In genomic region chr18:54184836-54185235, GRCh38 we compare ENCODE assay signal across 16 cellular contexts. TPM values are rescaled to one million over a fixed set of nuclear protein-coding genes. Genes with fewer than 3 reads are reported as not detected.
DNase-seq lines count a peak whose midpoint lies in the region; ATAC-seq and TF ChIP-seq lines count a peak whose summit lies in the region.
"Had no signal": no experiment of that assay in that cellular context is flagged by ENCODE, and none has a peak within 500 bp of the region (broad histone marks: within the 10 kb centered on the region; RNA-seq: fewer than 3 reads in every experiment).

No MANE protein-coding gene starts in this region.

- H3K27me3 ChIP-seq in left ventricle myocardium inferior (ENCODE audit: low read depth): no peaks in the 10 kb centered on the region

- H3K27ac Mint-ChIP-seq in activated CD4-positive, alpha-beta T cell treated with anti-CD3 and anti-CD28 coated beads, Interleukin-2, amount 10 ng/mL, durations not matched to agents 24 days and 14 days: peak overlapping the region; percentile 45
- H3K27ac Mint-ChIP-seq in activated CD4-positive, alpha-beta T cell treated with anti-CD3 and anti-CD28 coated beads for 36 hours: no peak overlapping the region
- peak overlapping the region; percentile 77 for H3K27ac Mint-ChIP-seq in central memory CD8-positive, alpha-beta T cell (ENCODE audit: low read depth)
- H3K27ac Mint-ChIP-seq: H9 had no signal

- no peak overlapping the region for H3K27ac ChIP-seq in left ventricle myocardium inferior (replicated peaks)
- H3K27ac ChIP-seq: 22Rv1, PC-9 had no signal

- H3K9me3 ChIP-seq in left ventricle myocardium inferior (replicated peaks): no peaks in the 10 kb centered on the region

- H3K36me3 ChIP-seq in left ventricle myocardium inferior: peaks cover 44% of the 10 kb centered on the region

- H3K36me3 Mint-ChIP-seq in activated CD4-positive, alpha-beta T cell treated with anti-CD3 and anti-CD28 coated beads, Interleukin-2, amount 10 ng/mL, durations not matched to agents 24 days and 14 days (ENCODE audit: low read depth): peaks cover 37% of the 10 kb centered on the region
- H3K36me3 Mint-ChIP-seq in activated CD4-positive, alpha-beta T cell treated with anti-CD3 and anti-CD28 coated beads for 36 hours (ENCODE audit: low read depth): peaks cover 20% of the 10 kb centered on the region
- peaks cover 9% of the 10 kb centered on the region for H3K36me3 Mint-ChIP-seq in central memory CD8-positive, alpha-beta T cell (ENCODE audit: insufficient read depth)

- CTCF ChIA-PET in activated CD4-positive, alpha-beta T cell treated with anti-CD3 and anti-CD28 coated beads for 36 hours (lab: Charles Lee): interaction anchor here (1.1 kb wide), 1 partner anchor 38 kb away, joined by 5 read pairs; no protein-coding TSS in a partner anchor

- POLR2A ChIA-PET in activated CD4-positive, alpha-beta T cell treated with anti-CD3 and anti-CD28 coated beads for 36 hours (lab: Charles Lee): no interaction called here

- no peaks in the 10 kb centered on the region for H3K27me3 Mint-ChIP-seq in activated CD4-positive, alpha-beta T cell treated with anti-CD3 and anti-CD28 coated beads, Interleukin-2, amount 10 ng/mL, durations not matched to agents 24 days and 14 days
- H3K27me3 Mint-ChIP-seq in activated CD4-positive, alpha-beta T cell treated with anti-CD3 and anti-CD28 coated beads for 36 hours: no peaks in the 10 kb centered on the region
- no peaks in the 10 kb centered on the region for H3K27me3 Mint-ChIP-seq in central memory CD8-positive, alpha-beta T cell

- TF ChIP-seq CTCF in left ventricle myocardium inferior (IDR thresholded peaks at IDR 0.05; ENCODE audit: borderline replicate concordance): no peak

- H3K4me3 ChIP-seq in left ventricle myocardium inferior: no peak overlapping the region
- H3K4me3 ChIP-seq: PC-9 had no signal

- no peak for ATAC-seq in activated CD4-positive, alpha-beta T cell treated with anti-CD3 and anti-CD28 coated beads for 36 hours
- ATAC-seq in GM21390 (IDR thresholded peaks at IDR 0.05; ENCODE audit: unreplicated experiment): peak; percentile 39
- ATAC-seq in HG03095 (IDR thresholded peaks at IDR 0.05; ENCODE audit: unreplicated experiment): peak; percentile 51
- ATAC-seq in central memory CD8-positive, alpha-beta T cell (replicated peaks; ENCODE audit: extremely low read depth, poor library complexity, severe bottlenecking): no peak

- H3K4me1 ChIP-seq in left ventricle myocardium inferior: no peaks in the 10 kb centered on the region

- DNase-seq in activated CD4-positive, alpha-beta T cell treated with anti-CD3 and anti-CD28 coated beads, Interleukin-2, amount 10 ng/mL, durations not matched to agents 24 days and 14 days: no peak
- no peak for DNase-seq in activated CD4-positive, alpha-beta T cell treated with anti-CD3 and anti-CD28 coated beads for 36 hours
- no peak for DNase-seq in central memory CD8-positive, alpha-beta T cell (ENCODE audit: low spot score in 2 of 2)
- DNase-seq in hypothalamus (lab: John Stamatoyannopoulos, UW) (no peak), left ventricle myocardium inferior (no peak), NOMO-1 treated with dmso at 0.1 percent for 144 hours (lab: John Stamatoyannopoulos, UW; ENCODE audit: unreplicated experiment) (no peak)
- DNase-seq: DMS 273 treated with DMSO at 0.1 percent for 48 hours, EL, H9, NCI-H1092, NCI-H1694, NCI-H345, PC-9 had no signal

- peaks cover 11% of the 10 kb centered on the region for H3K4me1 Mint-ChIP-seq in activated CD4-positive, alpha-beta T cell treated with anti-CD3 and anti-CD28 coated beads, Interleukin-2, amount 10 ng/mL, durations not matched to agents 24 days and 14 days
- H3K4me1 Mint-ChIP-seq in activated CD4-positive, alpha-beta T cell treated with anti-CD3 and anti-CD28 coated beads for 36 hours: peaks cover 8% of the 10 kb centered on the region
- no peaks in the 10 kb centered on the region for H3K4me1 Mint-ChIP-seq in central memory CD8-positive, alpha-beta T cell

- intact Hi-C loops in activated CD4-positive, alpha-beta T cell treated with anti-CD3 and anti-CD28 coated beads, Interleukin-2, amount 10 ng/mL, durations not matched to agents 24 days and 14 days (cut with micrococcal nuclease): no loop called here
- intact Hi-C loops in activated CD4-positive, alpha-beta T cell treated with anti-CD3 and anti-CD28 coated beads for 36 hours (cut with DNase I, micrococcal nuclease): no loop called here
- intact Hi-C loops in left ventricle myocardium inferior (cut with micrococcal nuclease): no loop called here

- H3K4me3 Mint-ChIP-seq in activated CD4-positive, alpha-beta T cell treated with anti-CD3 and anti-CD28 coated beads, Interleukin-2, amount 10 ng/mL, durations not matched to agents 24 days and 14 days: no peak overlapping the region
- H3K4me3 Mint-ChIP-seq in activated CD4-positive, alpha-beta T cell treated with anti-CD3 and anti-CD28 coated beads for 36 hours: no peak overlapping the region
- no peak overlapping the region for H3K4me3 Mint-ChIP-seq in central memory CD8-positive, alpha-beta T cell
- H3K4me3 Mint-ChIP-seq: H9 had no signal

- H3K9me3 Mint-ChIP-seq in activated CD4-positive, alpha-beta T cell treated with anti-CD3 and anti-CD28 coated beads, Interleukin-2, amount 10 ng/mL, durations not matched to agents 24 days and 14 days: no peaks in the 10 kb centered on the region
- H3K9me3 Mint-ChIP-seq in activated CD4-positive, alpha-beta T cell treated with anti-CD3 and anti-CD28 coated beads for 36 hours (ENCODE audit: low read depth): no peaks in the 10 kb centered on the region
- no peaks in the 10 kb centered on the region for H3K9me3 Mint-ChIP-seq in central memory CD8-positive, alpha-beta T cell

RNA-seq across cellular contexts. Expression of gene MBD2, which starts 39.6 kb away (rescaled TPM):
- total RNA-seq in activated CD4-positive, alpha-beta T cell treated with anti-CD3 and anti-CD28 coated beads, Interleukin-2, amount 10 ng/mL, durations not matched to agents 24 days and 14 days: 195 and 200 TPM in 2 replicates
- 100 to 1,000 TPM; 134 to 143 TPM for total RNA-seq in activated CD4-positive, alpha-beta T cell treated with anti-CD3 and anti-CD28 coated beads for 36 hours
- total RNA-seq in left ventricle myocardium inferior: 43.7 TPM

Comparison
In these comparisons a context has a peak if more than half of its experiments do, and no peak if none do; other contexts are left out.
1. ATAC-seq: peak in GM21390 (single experiment) and HG03095 (single experiment); none in activated CD4-positive, alpha-beta T cell treated with anti-CD3 and anti-CD28 coated beads for 36 hours (single experiment) and central memory CD8-positive, alpha-beta T cell (single experiment).